18 cellular contexts compared by ENCODE assay signal in genomic region chr10:79088176-79088575, GRCh38. TPM values are rescaled to one million over a fixed set of nuclear protein-coding genes. Genes with fewer than 3 reads are reported as not detected.
DNase-seq lines count a peak whose midpoint lies in the region; ATAC-seq, FAIRE-seq and TF ChIP-seq lines count a peak whose summit lies in the region.
"Had no signal": no experiment of that assay in that cellular context is flagged by ENCODE, and none has a peak within 500 bp of the region (broad histone marks: within the 10 kb centered on the region; RNA-seq: fewer than 3 reads in every experiment).

No MANE protein-coding gene starts in this region.

- no peaks in the 10 kb centered on the region for H3K27me3 Mint-ChIP-seq in activated CD8-positive, alpha-beta memory T cell treated with anti-CD3 and anti-CD28 coated beads, Interleukin-2, amount 10 ng/mL, durations not matched to agents 7 days and 5 days
- H3K27me3 Mint-ChIP-seq in activated CD8-positive, alpha-beta T cell treated with anti-CD3 and anti-CD28 coated beads, Interleukin-2, amount 10 ng/mL, durations not matched to agents 7 days and 5 days (ENCODE audit: low read depth) = no peaks in the 10 kb centered on the region
- H3K27me3 Mint-ChIP-seq: activated naive CD8-positive, alpha-beta T cell treated with anti-CD3 and anti-CD28 coated beads, Interleukin-2, amount 10 ng/mL, durations not matched to agents 7 days and 5 days; T-helper 17 cell had no signal

- H3K27me3 ChIP-seq in DND-41 (ENCODE audit: insufficient read depth, low read length, poor library complexity) = no peaks in the 10 kb centered on the region
- H3K27me3 ChIP-seq in body of pancreas = no peaks in the 10 kb centered on the region
- H3K27me3 ChIP-seq: Peyer's patch had no signal

- no peak overlapping the region for H3K4me2 ChIP-seq in DND-41 (ENCODE audit: insufficient read depth, low read length)

- no peak overlapping the region for H3K4me3 ChIP-seq in DND-41 (ENCODE audit: low read depth in 1 of 2, low read length in 2 of 2)
- H3K4me3 ChIP-seq in body of pancreas = no peak overlapping the region
- no peak overlapping the region for H3K4me3 ChIP-seq in kidney (ENCODE audit: low read length in 2 of 2)
- H3K4me3 ChIP-seq in skin epidermis = peak overlapping the region in 1 of 7 experiments; percentile 2
- H3K4me3 ChIP-seq: lung, Peyer's patch had no signal

- peaks cover 97% of the 10 kb centered on the region for H3K79me2 ChIP-seq in DND-41 (ENCODE audit: insufficient read depth, low read length)

- H3K36me3 Mint-ChIP-seq in activated CD8-positive, alpha-beta memory T cell treated with anti-CD3 and anti-CD28 coated beads, Interleukin-2, amount 10 ng/mL, durations not matched to agents 7 days and 5 days = no peaks in the 10 kb centered on the region
- H3K36me3 Mint-ChIP-seq in activated CD8-positive, alpha-beta T cell treated with anti-CD3 and anti-CD28 coated beads, Interleukin-2, amount 10 ng/mL, durations not matched to agents 7 days and 5 days (ENCODE audit: low read depth) = no peaks in the 10 kb centered on the region

- H3K4me3 Mint-ChIP-seq in activated CD8-positive, alpha-beta memory T cell treated with anti-CD3 and anti-CD28 coated beads, Interleukin-2, amount 10 ng/mL, durations not matched to agents 7 days and 5 days = no peak overlapping the region
- no peak overlapping the region for H3K4me3 Mint-ChIP-seq in activated CD8-positive, alpha-beta T cell treated with anti-CD3 and anti-CD28 coated beads, Interleukin-2, amount 10 ng/mL, durations not matched to agents 7 days and 5 days
- H3K4me3 Mint-ChIP-seq: activated naive CD8-positive, alpha-beta T cell treated with anti-CD3 and anti-CD28 coated beads, Interleukin-2, amount 10 ng/mL, durations not matched to agents 7 days and 5 days; T-helper 17 cell had no signal

- no peak overlapping the region for H3K27ac Mint-ChIP-seq in activated CD8-positive, alpha-beta memory T cell treated with anti-CD3 and anti-CD28 coated beads, Interleukin-2, amount 10 ng/mL, durations not matched to agents 7 days and 5 days
- no peak overlapping the region for H3K27ac Mint-ChIP-seq in activated CD8-positive, alpha-beta T cell treated with anti-CD3 and anti-CD28 coated beads, Interleukin-2, amount 10 ng/mL, durations not matched to agents 7 days and 5 days

- TF ChIP-seq CTCF in DND-41 (IDR thresholded peaks at IDR 0.05; ENCODE audit: borderline replicate concordance, extremely low read depth, low read length, poor library complexity, severe bottlenecking) = no peak
- peak in 1 of 7 experiments; percentile 5 for TF ChIP-seq CTCF in body of pancreas (IDR thresholded peaks at IDR 0.05)
- TF ChIP-seq CTCF in kidney (IDR thresholded peaks at IDR 0.05; ENCODE audit: borderline replicate concordance, extremely low read depth, insufficient read depth) = no peak

- no peaks in the 10 kb centered on the region for H3K9me3 Mint-ChIP-seq in activated CD8-positive, alpha-beta memory T cell treated with anti-CD3 and anti-CD28 coated beads, Interleukin-2, amount 10 ng/mL, durations not matched to agents 7 days and 5 days (ENCODE audit: low read depth)
- H3K9me3 Mint-ChIP-seq in activated CD8-positive, alpha-beta T cell treated with anti-CD3 and anti-CD28 coated beads, Interleukin-2, amount 10 ng/mL, durations not matched to agents 7 days and 5 days (ENCODE audit: insufficient read depth) = no peaks in the 10 kb centered on the region
- H3K9me3 Mint-ChIP-seq: activated naive CD8-positive, alpha-beta T cell treated with anti-CD3 and anti-CD28 coated beads, Interleukin-2, amount 10 ng/mL, durations not matched to agents 7 days and 5 days had no signal

- H2AFZ ChIP-seq in DND-41 (ENCODE audit: low read depth, low read length) = no peak overlapping the region

- H3K9ac ChIP-seq in DND-41 (ENCODE audit: low read depth, low read length) (peak overlapping the region; percentile 8; the same call in 1 of the 2 replicates), kidney (ENCODE audit: low read length in 2 of 2) (peak overlapping the region in 1 of 2 donors; percentile 5)

- H3K27ac ChIP-seq in DND-41 (ENCODE audit: low read length) (peak overlapping the region; percentile 7; the same call in 1 of the 2 replicates), body of pancreas (peak overlapping the region; percentile 58 to 71 (median 60)), kidney (ENCODE audit: low read depth in 2 of 2, low read length in 2 of 2) (peak overlapping the region; percentile 58 to 66), skin epidermis (peak overlapping the region in 11 of 21 experiments; percentile 0 to 68 (median 11))

- peaks cover 93% of the 10 kb centered on the region for H4K20me1 ChIP-seq in DND-41 (ENCODE audit: insufficient read depth, low read length)

- no peak for DNase-seq in DND-41
- DNase-seq in body of pancreas = peak; percentile 64 to 91 (median 84)
- no peak for DNase-seq in kidney
- DNase-seq in SW 1271 (lab: John Stamatoyannopoulos, UW) = no peak
- no peak for DNase-seq in activated CD8-positive, alpha-beta memory T cell treated with anti-CD3 and anti-CD28 coated beads, Interleukin-2, amount 10 ng/mL, durations not matched to agents 7 days and 5 days
- no peak for DNase-seq in activated CD8-positive, alpha-beta T cell treated with anti-CD3 and anti-CD28 coated beads, Interleukin-2, amount 10 ng/mL, durations not matched to agents 7 days and 5 days
- DNase-seq: activated CD4-positive, alpha-beta T cell treated with anti-CD3 and anti-CD28 coated beads for 1 hour; activated naive CD8-positive, alpha-beta T cell treated with anti-CD3 and anti-CD28 coated beads, Interleukin-2, amount 10 ng/mL, durations not matched to agents 7 days and 5 days; activated T-cell treated with anti-CD3 and anti-CD28 coated beads, Interleukin-2, amount 50 U/mL, for 1 hour; DMS79; MV-4-11; Peyer's patch; T-helper 17 cell had no signal

- no peak for FAIRE-seq in kidney (lab: Jason Lieb, UNC)
- FAIRE-seq: endothelial cell of umbilical vein, HTR-8/SVneo had no signal

- CTCF ChIA-PET in activated CD8-positive, alpha-beta memory T cell treated with anti-CD3 and anti-CD28 coated beads, Interleukin-2, amount 10 ng/mL, durations not matched to agents 7 days and 5 days (lab: Charles Lee) = interaction anchor here (0.6 kb wide), 1 partner anchor 114 kb away, joined by 3 read pairs; no protein-coding TSS in a partner anchor
- CTCF ChIA-PET in activated CD8-positive, alpha-beta T cell treated with anti-CD3 and anti-CD28 coated beads, Interleukin-2, amount 10 ng/mL, durations not matched to agents 7 days and 5 days (lab: Charles Lee) = no interaction called here

- peaks cover 14% of the 10 kb centered on the region for H3K4me1 Mint-ChIP-seq in activated CD8-positive, alpha-beta memory T cell treated with anti-CD3 and anti-CD28 coated beads, Interleukin-2, amount 10 ng/mL, durations not matched to agents 7 days and 5 days
- H3K4me1 Mint-ChIP-seq in activated CD8-positive, alpha-beta T cell treated with anti-CD3 and anti-CD28 coated beads, Interleukin-2, amount 10 ng/mL, durations not matched to agents 7 days and 5 days (ENCODE audit: low read depth) = peaks cover 26% of the 10 kb centered on the region

- intact Hi-C loops in body of pancreas (cut with DNase I) = no loop called here
- intact Hi-C loops in kidney (cut with DNase I) = no loop called here

- POLR2A ChIA-PET in activated CD8-positive, alpha-beta T cell treated with anti-CD3 and anti-CD28 coated beads, Interleukin-2, amount 10 ng/mL, durations not matched to agents 7 days and 5 days (lab: Charles Lee) = no interaction called here

- H3K4me1 ChIP-seq in DND-41 (ENCODE audit: insufficient read depth, low read length) = peaks cover 11% of the 10 kb centered on the region
- H3K4me1 ChIP-seq in body of pancreas = peaks cover 81% of the 10 kb centered on the region
- H3K4me1 ChIP-seq in kidney (ENCODE audit: control insufficient read depth in 1 of 2, insufficient read depth in 1 of 2, low read depth in 1 of 2, low read length in 2 of 2) = peaks cover 65 to 85% of the 10 kb centered on the region in 2 donors

- peak in 2 of 3 donors; percentile 32 for TF ChIP-seq POLR2A in body of pancreas (IDR thresholded peaks at IDR 0.05)

- H3K36me3 ChIP-seq in DND-41 (ENCODE audit: insufficient read depth, low read length) = peaks cover 4% of the 10 kb centered on the region; the same call in 1 of the 2 replicates
- no peaks in the 10 kb centered on the region for H3K36me3 ChIP-seq in body of pancreas (replicated peaks in 1 of 2; ENCODE audit: insufficient read depth in 1 of 2, low read depth in 2 of 2)
- no peaks in the 10 kb centered on the region for H3K36me3 ChIP-seq in kidney (ENCODE audit: control insufficient read depth in 1 of 2, insufficient read depth in 2 of 2, low read length in 2 of 2)
- H3K36me3 ChIP-seq: Peyer's patch had no signal

- H3K9me3 ChIP-seq in DND-41 (ENCODE audit: insufficient read depth, low read length, severe bottlenecking) = no peaks in the 10 kb centered on the region
- H3K9me3 ChIP-seq in body of pancreas = no peaks in the 10 kb centered on the region
- H3K9me3 ChIP-seq in kidney (ENCODE audit: control insufficient read depth in 1 of 2, low read length in 2 of 2) = no peaks in the 10 kb centered on the region
- H3K9me3 ChIP-seq: Peyer's patch had no signal

- 16 to 24% methylated on average over 5 to 8 of the region's 8 CpGs for WGBS in body of pancreas, 2 donors

- ATAC-seq in DND-41 (ENCODE audit: insufficient read depth, low read depth) = no peak
- peak; percentile 46 for ATAC-seq in body of pancreas
- ATAC-seq in HG02588 (IDR thresholded peaks at IDR 0.05; ENCODE audit: unreplicated experiment) = no peak
- ATAC-seq in activated CD8-positive, alpha-beta memory T cell treated with anti-CD3 and anti-CD28 coated beads, Interleukin-2, amount 10 ng/mL, durations not matched to agents 7 days and 5 days = no peak
- ATAC-seq in activated CD8-positive, alpha-beta T cell treated with anti-CD3 and anti-CD28 coated beads, Interleukin-2, amount 10 ng/mL, durations not matched to agents 7 days and 5 days = no peak
- ATAC-seq: T-helper 17 cell had no signal

RNA-seq across cellular contexts. Expression of gene ZMIZ1, which starts 19.4 kb away (rescaled TPM):
- total RNA-seq in body of pancreas = 10 to 100 TPM; 27.2 to 42.2 TPM
- 97.6 TPM for total RNA-seq in kidney
- 14.2 TPM for polyA plus RNA-seq in kidney (ENCODE audit: insufficient read depth, low read depth, low replicate concordance)
- total RNA-seq in activated CD8-positive, alpha-beta memory T cell treated with anti-CD3 and anti-CD28 coated beads, Interleukin-2, amount 10 ng/mL, durations not matched to agents 7 days and 5 days = 10 to 100 TPM; 52.7 to 71.5 TPM
- total RNA-seq in activated CD8-positive, alpha-beta T cell treated with anti-CD3 and anti-CD28 coated beads, Interleukin-2, amount 10 ng/mL, durations not matched to agents 7 days and 5 days = 10 to 100 TPM; 39.9 to 40.6 TPM

Comparison
In these comparisons a context has a peak if more than half of its experiments do, and no peak if none do; other contexts are left out.
1. DNase-seq: peak in body of pancreas (4 of 4); none in DND-41 (single experiment), kidney (single experiment), SW 1271 (0 of 2), activated CD8-positive, alpha-beta memory T cell treated with anti-CD3 and anti-CD28 coated beads, Interleukin-2, amount 10 ng/mL, durations not matched to agents 7 days and 5 days (single experiment) and activated CD8-positive, alpha-beta T cell treated with anti-CD3 and anti-CD28 coated beads, Interleukin-2, amount 10 ng/mL, durations not matched to agents 7 days and 5 days (single experiment).
2. H3K27ac ChIP-seq: peak in every context shown above with its lines; median percentile 62 in kidney; 60 in body of pancreas; 11 in skin epidermis; 7 in DND-41.